24 cellular contexts compared by ENCODE assay signal in the genomic region with DNA sequence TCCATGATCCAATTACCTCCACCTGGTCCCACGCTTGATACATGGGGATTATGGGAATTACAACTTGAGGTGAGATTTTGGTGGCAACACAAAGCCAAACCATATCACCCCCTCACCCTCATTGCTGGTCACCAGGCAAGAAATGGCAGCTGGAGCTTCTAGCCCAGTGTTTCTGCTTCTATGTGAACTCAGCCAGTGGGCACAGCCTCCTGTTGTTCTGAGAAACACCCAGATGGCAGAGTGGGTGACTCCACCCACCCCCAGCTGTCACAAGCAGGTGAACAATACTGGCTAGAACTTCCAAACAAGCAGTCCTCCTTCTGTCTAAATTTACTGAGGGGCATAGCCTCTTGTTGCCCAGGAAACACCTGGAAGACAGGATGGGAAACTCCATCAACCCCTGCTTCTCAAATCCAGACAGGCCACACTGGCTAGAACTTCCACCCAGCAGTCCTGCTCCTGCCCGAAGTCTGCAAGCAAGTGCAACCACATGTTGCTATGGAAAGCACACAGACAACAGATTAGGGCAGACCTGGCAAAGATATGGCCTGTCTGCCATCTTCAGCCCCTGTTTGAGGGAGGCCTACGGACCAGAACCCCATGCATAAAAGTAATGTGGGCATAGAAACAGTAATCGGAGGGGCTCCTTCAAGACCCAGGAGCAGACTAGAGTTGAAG.
"Had no signal": no experiment of that assay in that cellular context is flagged by ENCODE, and none has a peak within 500 bp of the region (broad histone marks: within the 10 kb centered on the region; RNA-seq: fewer than 3 reads in every experiment).

No MANE protein-coding gene starts in this region.

- H3K36me3 Mint-ChIP-seq: activated naive CD8-positive, alpha-beta T cell; stimulated activated memory B cell treated with anti-CD40 and anti-IgM and Interleukin-4, amounts not matched to agents 10 μg/mL and 1 μg/mL and 100 μg/mL, for 72 hours; WTC11 had no signal

- H3K4me3 Mint-ChIP-seq: activated CD8-positive, alpha-beta T cell treated with anti-CD3 and anti-CD28 coated beads, Interleukin-2, amount 10 ng/mL, durations not matched to agents 7 days and 5 days; activated naive CD8-positive, alpha-beta T cell; nephron progenitor cell; stimulated activated memory B cell treated with anti-CD40 and anti-IgM and Interleukin-4, amounts not matched to agents 10 μg/mL and 1 μg/mL and 100 μg/mL, for 72 hours; stimulated activated naive CD8-positive, alpha-beta T cell treated with anti-CD3 and anti-CD28 coated beads, Interleukin-15, amount 100 ng/mL, for 72 hours; WTC11 had no signal

- H3K27ac ChIP-seq: esophagus muscularis mucosa, lower lobe of right lung, ovary, prostate gland, sigmoid colon, upper lobe of left lung, vagina had no signal

- H3K36me3 ChIP-seq: esophagus muscularis mucosa, lower lobe of right lung, ovary, prostate gland, sigmoid colon, upper lobe of left lung, vagina had no signal

- H3K27me3 ChIP-seq: esophagus muscularis mucosa, ovary, sigmoid colon, upper lobe of left lung, vagina had no signal

- H3K4me1 Mint-ChIP-seq: stimulated activated memory B cell treated with anti-CD40 and anti-IgM and Interleukin-4, amounts not matched to agents 10 μg/mL and 1 μg/mL and 100 μg/mL, for 72 hours; stimulated activated naive CD8-positive, alpha-beta T cell treated with anti-CD3 and anti-CD28 coated beads, Interleukin-15, amount 100 ng/mL, for 72 hours had no signal

- H3K9me3 ChIP-seq: esophagus muscularis mucosa, lower lobe of right lung, ovary, prostate gland, sigmoid colon, upper lobe of left lung, vagina had no signal

- H3K4me3 ChIP-seq: esophagus muscularis mucosa, lower lobe of right lung, ovary, prostate gland, sigmoid colon, upper lobe of left lung, vagina had no signal

- H3K4me1 ChIP-seq: esophagus muscularis mucosa, lower lobe of right lung, prostate gland, sigmoid colon, upper lobe of left lung, vagina had no signal

- ATAC-seq: activated CD8-positive, alpha-beta T cell treated with anti-CD3 and anti-CD28 coated beads, Interleukin-2, amount 10 ng/mL, durations not matched to agents 7 days and 5 days; lower lobe of right lung; stimulated activated memory B cell treated with anti-CD40 and anti-IgM and Interleukin-4, amounts not matched to agents 10 μg/mL and 1 μg/mL and 100 μg/mL, for 72 hours; stimulated activated naive CD8-positive, alpha-beta T cell treated with anti-CD3 and anti-CD28 coated beads, Interleukin-15, amount 100 ng/mL, for 72 hours; WTC11 had no signal

- H3K9me3 Mint-ChIP-seq: stimulated activated memory B cell treated with anti-CD40 and anti-IgM and Interleukin-4, amounts not matched to agents 10 μg/mL and 1 μg/mL and 100 μg/mL, for 72 hours; stimulated activated naive CD8-positive, alpha-beta T cell treated with anti-CD3 and anti-CD28 coated beads, Interleukin-15, amount 100 ng/mL, for 72 hours; WTC11 had no signal

- DNase-seq: activated CD8-positive, alpha-beta T cell treated with anti-CD3 and anti-CD28 coated beads, Interleukin-2, amount 10 ng/mL, durations not matched to agents 7 days and 5 days; activated effector memory CD4-positive, alpha-beta T cell treated with Interleukin-2 at 50 U/mL for 16 hours; activated naive CD4-positive, alpha-beta T cell treated with Interleukin-2 at 50 U/mL for 16 hours; dermis blood vessel endothelial cell; effector CD4-positive, alpha-beta T cell; foreskin melanocyte; kidney glomerular epithelial cell; lower lobe of right lung; mesendoderm; nephron progenitor cell; ovary; sigmoid colon; stimulated activated CD4-positive, alpha-beta T cell treated with anti-CD3 and anti-CD28 coated beads, Interleukin-4, amount 100 ng/mL, for 4 hours; stimulated activated CD8-positive, alpha-beta memory T cell treated with anti-CD3 and anti-CD28 coated beads, Interleukin-4, amount 100 ng/mL, for 48 hours; stimulated activated naive CD8-positive, alpha-beta T cell treated with anti-CD3 and anti-CD28 coated beads, Interleukin-15, amount 100 ng/mL, for 72 hours; substantia nigra; T-helper 2 cell; upper lobe of left lung had no signal

- H3K27ac Mint-ChIP-seq: activated CD8-positive, alpha-beta T cell treated with anti-CD3 and anti-CD28 coated beads, Interleukin-2, amount 10 ng/mL, durations not matched to agents 7 days and 5 days; activated naive CD8-positive, alpha-beta T cell; nephron progenitor cell; stimulated activated memory B cell treated with anti-CD40 and anti-IgM and Interleukin-4, amounts not matched to agents 10 μg/mL and 1 μg/mL and 100 μg/mL, for 72 hours; WTC11 had no signal
